17 cellular contexts compared by ENCODE assay signal in genomic region chr1:28132110-28132897, GRCh38. TPM values are rescaled to one million over a fixed set of nuclear protein-coding genes. Genes with fewer than 3 reads are reported as not detected.
A peak's percentile ranks its signal among the peaks of the same experiment; 100 is the strongest.
DNase-seq lines count a peak whose midpoint lies in the region; ATAC-seq, FAIRE-seq and TF ChIP-seq lines count a peak whose summit lies in the region.
"Had no signal": no experiment of that assay in that cellular context is flagged by ENCODE, and none has a peak within 500 bp of the region (broad histone marks: within the 10 kb centered on the region; RNA-seq: fewer than 3 reads in every experiment).

No MANE protein-coding gene starts in this region.

- H3K4me1 ChIP-seq in DOHH2 (ENCODE audit: control insufficient read depth, low read length) (peaks cover 77% of the 10 kb centered on the region), Karpas-422 (ENCODE audit: low read length) (peaks cover 69% of the 10 kb centered on the region), K562 (replicated peaks in 1 of 2; ENCODE audit: control insufficient read depth in 2 of 2, insufficient read depth in 2 of 2, low read length in 2 of 2) (peaks cover 9 to 18% of the 10 kb centered on the region in 2 experiments; a peak in 4 of 5 replicates)

- TF ChIP-seq EP300 in K562 (IDR thresholded peaks at IDR 0.05; ENCODE audit: low read length): no peak

- intact Hi-C loops in K562 (cut with micrococcal nuclease): no loop called here

- H3K4me3 ChIP-seq in DOHH2 (ENCODE audit: low read length) (peak overlapping the region; percentile 43), Karpas-422 (ENCODE audit: low read length) (peak overlapping the region; percentile 35; the same call in 1 of the 2 replicates), K562 (no peak overlapping the region)

- H3K27me3 ChIP-seq in DOHH2 (ENCODE audit: control insufficient read depth, low read length) (no peaks in the 10 kb centered on the region), Karpas-422 (ENCODE audit: low read length) (no peaks in the 10 kb centered on the region), K562 (ENCODE audit: control insufficient read depth in 2 of 2, insufficient read depth in 2 of 2, low read length in 2 of 2) (no peaks in the 10 kb centered on the region)

- peak overlapping the region; percentile 60 for H3K4me2 ChIP-seq in DOHH2 (ENCODE audit: low read length)
- peak overlapping the region; percentile 72 for H3K4me2 ChIP-seq in Karpas-422 (ENCODE audit: low read depth, low read length, poor library complexity, severe bottlenecking)
- no peak overlapping the region for H3K4me2 ChIP-seq in K562 (ENCODE audit: insufficient read depth, low read length)

- H2AFZ ChIP-seq in Karpas-422 (ENCODE audit: low read length): peak overlapping the region; percentile 22
- peak overlapping the region; percentile 30 for H2AFZ ChIP-seq in K562 (ENCODE audit: low read depth, low read length)

- H3F3A ChIP-seq in DOHH2 (ENCODE audit: control insufficient read depth, insufficient read depth): peaks cover 21% of the 10 kb centered on the region

- POLR2A ChIA-PET in K562 (lab: Yijun Ruan, JAX): interaction anchor here (1.0 kb wide), 1 partner anchor 12 kb away, joined by 3 read pairs; no protein-coding TSS in a partner anchor

- peaks cover 3% of the 10 kb centered on the region; the same call in 1 of the 2 replicates for H3K36me3 ChIP-seq in DOHH2 (ENCODE audit: control insufficient read depth, low read length)
- H3K36me3 ChIP-seq in Karpas-422 (ENCODE audit: insufficient read depth, low read length): no peaks in the 10 kb centered on the region; the same call in 1 of the 2 replicates
- no peaks in the 10 kb centered on the region for H3K36me3 ChIP-seq in K562 (ENCODE audit: control insufficient read depth, insufficient read depth, low read length)

- TF ChIP-seq RAD21 in K562 (CRISPR knock-in tag; conservative IDR thresholded peaks at IDR 0.05 in 1 of 2, IDR thresholded peaks at IDR 0.05 in 1 of 2): no peak

- DNase-seq in Karpas-422 (peak; percentile 95), K562 (ENCODE audit: extremely low read depth in 1 of 4, low spot score in 3 of 4) (peak in 1 of 4 experiments; percentile 36), globus pallidus (ENCODE audit: low spot score) (no peak), nucleus accumbens (lab: John Stamatoyannopoulos, UW) (no peak), NCI-H1105 (lab: John Stamatoyannopoulos, UW) (no peak)
- DNase-seq: CD4-positive, alpha-beta memory T cell; DMS79; HCEC 1CT; NCI-H1092 treated with DMSO at 0.1 percent for 48 hours; NCI-H1694 treated with DMSO at 0.1 percent for 48 hours; NCI-H345; NCI-H526 treated with DMSO at 0.1 percent for 48 hours; SIG-M5 had no signal

- in situ Hi-C loops in K562 (cut with MboI): no loop called here

- no peaks in the 10 kb centered on the region for H3K36me3 Mint-ChIP-seq in stimulated activated memory B cell treated with anti-CD40 and anti-IgM and Interleukin-4, amounts not matched to agents 10 μg/mL and 1 μg/mL and 100 μg/mL, for 72 hours
- H3K36me3 Mint-ChIP-seq: CD4-positive, alpha-beta memory T cell had no signal

- no peaks in the 10 kb centered on the region for H3K79me2 ChIP-seq in DOHH2 (ENCODE audit: control insufficient read depth, low read length)
- no peaks in the 10 kb centered on the region for H3K79me2 ChIP-seq in Karpas-422 (ENCODE audit: low read length)
- H3K79me2 ChIP-seq in K562 (ENCODE audit: control insufficient read depth, insufficient read depth, low read length): no peaks in the 10 kb centered on the region

- BruUV-seq in K562 (replicated peaks; lab: Mats Ljungman, UMichigan): no TSS peak

- H3K9me2 ChIP-seq in DOHH2 (replicated peaks; ENCODE audit: control insufficient read depth, low read length): no peaks in the 10 kb centered on the region
- H3K9me2 ChIP-seq in Karpas-422 (replicated peaks; ENCODE audit: insufficient read depth, low read length): no peaks in the 10 kb centered on the region

- no peaks in the 10 kb centered on the region for H4K20me1 ChIP-seq in DOHH2 (ENCODE audit: control insufficient read depth, insufficient read depth, low read depth, low read length)
- no peaks in the 10 kb centered on the region for H4K20me1 ChIP-seq in Karpas-422 (ENCODE audit: insufficient read depth, low read depth, low read length)
- no peaks in the 10 kb centered on the region for H4K20me1 ChIP-seq in K562 (replicated peaks; ENCODE audit: control insufficient read depth, insufficient read depth, low read length)

- H3K27ac ChIP-seq in DOHH2 (ENCODE audit: low read depth, low read length) (peak overlapping the region; percentile 28; the same call in 1 of the 2 replicates), Karpas-422 (ENCODE audit: low read length) (peak overlapping the region; percentile 95), K562 (ENCODE audit: extremely low read depth, low read depth, low read length) (no peak overlapping the region; the same call in 2 of the 3 replicates)

- CTCF ChIA-PET in K562 (lab: Yijun Ruan, JAX; ENCODE audit: low intra/inter-chr PET ratio): no interaction called here

- H3K9ac ChIP-seq in Karpas-422 (ENCODE audit: low read length): peak overlapping the region; percentile 46
- no peak overlapping the region for H3K9ac ChIP-seq in K562 (ENCODE audit: insufficient read depth in 1 of 2, low read depth in 2 of 2, low read length in 2 of 2)

- no peak for FAIRE-seq in K562 (lab: Jason Lieb, UNC)
- FAIRE-seq: G401.6, HTR-8/SVneo had no signal

- no peak for ATAC-seq in K562
- peak; percentile 35 for ATAC-seq in stimulated activated memory B cell treated with anti-CD40 and anti-IgM and Interleukin-4, amounts not matched to agents 10 μg/mL and 1 μg/mL and 100 μg/mL, for 72 hours

- H3K27me3 Mint-ChIP-seq in stimulated activated memory B cell treated with anti-CD40 and anti-IgM and Interleukin-4, amounts not matched to agents 10 μg/mL and 1 μg/mL and 100 μg/mL, for 72 hours: no peaks in the 10 kb centered on the region

- no peaks in the 10 kb centered on the region for H3K9me1 ChIP-seq in K562 (ENCODE audit: control insufficient read depth, insufficient read depth, low read length)

- TF ChIP-seq CTCF in DOHH2 (IDR thresholded peaks at IDR 0.05; ENCODE audit: low read depth, low read length, poor library complexity, severe bottlenecking): no peak
- no peak for TF ChIP-seq CTCF in K562 (IDR thresholded peaks at IDR 0.05 in 2 of 3, conservative IDR thresholded peaks at IDR 0.05 in 1 of 3; ENCODE audit: insufficient read depth in 2 of 3, low read depth in 1 of 3, low read length in 3 of 3)

- H3K9me3 Mint-ChIP-seq in stimulated activated memory B cell treated with anti-CD40 and anti-IgM and Interleukin-4, amounts not matched to agents 10 μg/mL and 1 μg/mL and 100 μg/mL, for 72 hours: no peaks in the 10 kb centered on the region

- peaks cover 63% of the 10 kb centered on the region for H3K4me1 Mint-ChIP-seq in stimulated activated memory B cell treated with anti-CD40 and anti-IgM and Interleukin-4, amounts not matched to agents 10 μg/mL and 1 μg/mL and 100 μg/mL, for 72 hours
- H3K4me1 Mint-ChIP-seq: CD4-positive, alpha-beta memory T cell had no signal

- 17% methylated on average over 10 of the region's 10 CpGs for WGBS in K562 (ENCODE audit: insufficient coverage, low coverage, missing lambda C conversion rate)

- no peak overlapping the region for H3K4me3 Mint-ChIP-seq in stimulated activated memory B cell treated with anti-CD40 and anti-IgM and Interleukin-4, amounts not matched to agents 10 μg/mL and 1 μg/mL and 100 μg/mL, for 72 hours
- H3K4me3 Mint-ChIP-seq: CD4-positive, alpha-beta memory T cell had no signal

- no peak overlapping the region for H3K27ac Mint-ChIP-seq in stimulated activated memory B cell treated with anti-CD40 and anti-IgM and Interleukin-4, amounts not matched to agents 10 μg/mL and 1 μg/mL and 100 μg/mL, for 72 hours

- no peak for TF ChIP-seq POLR2A in K562 (conservative IDR thresholded peaks at IDR 0.05)

- H3K9me3 ChIP-seq in DOHH2 (ENCODE audit: control insufficient read depth, insufficient read depth, low read length) (peaks cover 16% of the 10 kb centered on the region), Karpas-422 (ENCODE audit: low read length) (peaks cover 9% of the 10 kb centered on the region; the same call in 1 of the 2 replicates), K562 (replicated peaks; ENCODE audit: control insufficient read depth, insufficient read depth, low read depth, low read length) (no peaks in the 10 kb centered on the region)

RNA-seq across cellular contexts. Expression of gene EYA3, which starts 43.9 kb away (rescaled TPM):
- total RNA-seq in Karpas-422 (2014; rRNA removed; shearing (Covaris generic); ENCODE audit: low replicate concordance): 17.0 and 28.3 TPM in 2 replicates
- 65.3 and 113 TPM in 2 replicates for total RNA-seq in K562 (2011; cell fraction: chromatin; rRNA removed; ENCODE audit: low replicate concordance)
- 27.8 and 35.9 TPM in 2 replicates for total RNA-seq in K562 (2011; cell fraction: nucleolus; rRNA removed)
- total RNA-seq in K562 (2011; cell fraction: nucleoplasm; rRNA removed): 43.1 and 57.6 TPM in 2 replicates
- 19.4 and 21.7 TPM in 2 replicates for total RNA-seq in K562 (2014; rRNA removed)
- 51.3 and 55.7 TPM in 2 replicates for total RNA-seq in K562 (2014; rRNA removed; fragmentation: Illumina TruSeq; extraction: Trizol)
- total RNA-seq in K562 (2015; rRNA removed; fragmentation: Illumina TruSeq; extraction: Trizol): 45.4 and 48.1 TPM in 2 replicates
- total RNA-seq in K562 (2021): 45.6 and 51.3 TPM in 2 replicates
- 64.0 and 74.6 TPM in 2 replicates for polyA plus RNA-seq in K562 (2011; rRNA removed)
- 38.9 and 49.0 TPM in 2 replicates for polyA plus RNA-seq in K562 (2011; cell fraction: cytosol; rRNA removed)
- 44.1 and 52.2 TPM in 2 replicates for polyA plus RNA-seq in K562 (2011; cell fraction: nucleus; rRNA removed)
- 19.5 and 28.8 TPM in 2 replicates for polyA plus RNA-seq in K562 (2012)
- polyA plus RNA-seq in K562 (2014; fragmentation: Illumina TruSeq; extraction: Trizol): 35.2 and 41.9 TPM in 2 replicates
- 10 to 100 TPM; 29.4 to 43.6 TPM for polyA plus RNA-seq in K562 (2014; fragmentation: Nextera tagmentation; extraction: Ambion mirVana)
- polyA plus RNA-seq in K562 (2014; rRNA removed): 27.7 and 30.0 TPM in 2 replicates
- 119 and 132 TPM in 2 replicates for polyA minus RNA-seq in K562 (2011; rRNA and poly(A)+ RNA removed)
- 36.9 and 40.8 TPM in 2 replicates for polyA minus RNA-seq in K562 (2011; cell fraction: cytosol; rRNA and poly(A)+ RNA removed)
- polyA minus RNA-seq in K562 (2011; cell fraction: nucleus; rRNA and poly(A)+ RNA removed): 20.6 and 42.0 TPM in 2 replicates

RNA-seq across cellular contexts. Expression of gene PTAFR, which starts 44.2 kb away (rescaled TPM):
- total RNA-seq in Karpas-422 (2014; rRNA removed; shearing (Covaris generic); ENCODE audit: low replicate concordance): 37.8 and 74.2 TPM in 2 replicates
- total RNA-seq in K562 (2011; cell fraction: chromatin; rRNA removed; ENCODE audit: low replicate concordance): 0.56 and 1.2 TPM in 2 replicates
- total RNA-seq in K562 (2011; cell fraction: nucleolus; rRNA removed): 0.50 and 0.53 TPM in 2 replicates
- 0.46 and 0.66 TPM in 2 replicates for total RNA-seq in K562 (2011; cell fraction: nucleoplasm; rRNA removed)
- total RNA-seq in K562 (2014; rRNA removed) (0.20 TPM in 1 of 2 replicates, not detected in the other), K562 (2014; rRNA removed; fragmentation: Illumina TruSeq; extraction: Trizol) (0.22 and 0.25 TPM in 2 replicates), K562 (2015; rRNA removed; fragmentation: Illumina TruSeq; extraction: Trizol) (0.30 and 0.36 TPM in 2 replicates), K562 (2021) (0.36 and 0.55 TPM in 2 replicates)
- polyA plus RNA-seq in K562 (2011; rRNA removed) (0.43 and 0.45 TPM in 2 replicates), K562 (2014; fragmentation: Illumina TruSeq; extraction: Trizol) (0.26 and 0.33 TPM in 2 replicates), K562 (2014; fragmentation: Nextera tagmentation; extraction: Ambion mirVana) (under 1 TPM; 0.15 to 0.48 TPM), K562 (2014; rRNA removed) (0.32 and 0.52 TPM in 2 replicates)
- 0.83 and 1.4 TPM in 2 replicates for polyA plus RNA-seq in K562 (2011; cell fraction: cytosol; rRNA removed)
- 0.18 and 0.40 TPM in 2 replicates for polyA plus RNA-seq in K562 (2011; cell fraction: nucleus; rRNA removed)
- polyA plus RNA-seq in K562 (2012): 0.31 and 0.51 TPM in 2 replicates
- 0.48 and 0.67 TPM in 2 replicates for polyA minus RNA-seq in K562 (2011; rRNA and poly(A)+ RNA removed)
- polyA minus RNA-seq in K562 (2011; cell fraction: cytosol; rRNA and poly(A)+ RNA removed): not detected in 2 replicates
- 0.13 and 0.22 TPM in 2 replicates for polyA minus RNA-seq in K562 (2011; cell fraction: nucleus; rRNA and poly(A)+ RNA removed)

Comparison
In these comparisons a context has a peak if more than half of its experiments do, and no peak if none do; other contexts are left out.
1. RNA of gene PTAFR, which starts 44.2 kb away (total RNA-seq): 37.8 to 74.2 TPM in Karpas-422; 0.20 to 1.2 TPM in K562; every median in the first group is over 10 times any median in the second.